ENCODE assay signal across 27 cellular contexts in genomic region chr1:2177946-2178538, GRCh38.
"Had no signal": no experiment of that assay in that cellular context is flagged by ENCODE, and none has a peak within 500 bp of the region (broad histone marks: within the 10 kb centered on the region; RNA-seq: fewer than 3 reads in every experiment).

No MANE protein-coding gene starts in this region.

- H3K4me3 Mint-ChIP-seq: activated CD4-positive, alpha-beta memory T cell treated with anti-CD3 and anti-CD28 coated beads, Interleukin-2, amount 10 ng/mL, durations not matched to agents 7 days and 5 days; activated naive CD4-positive, alpha-beta T cell treated with anti-CD3 and anti-CD28 coated beads, Interleukin-2, amount 10 ng/mL, durations not matched to agents 7 days and 5 days; activated naive CD8-positive, alpha-beta T cell treated with anti-CD3 and anti-CD28 coated beads for 36 hours; activated T-helper 17 cell treated with anti-CD3 and anti-CD28 coated beads, Interleukin-2, amount 50 U/mL, for 72 hours; T-helper 2 cell treated with Interferon-gamma antibody and Interleukin-4, amounts not matched to agents 5 μg/mL and 100 μg/mL, for 36 hours; WTC11 had no signal

- ATAC-seq: activated T-helper 17 cell treated with anti-CD3 and anti-CD28 coated beads, Interleukin-2, amount 50 U/mL, for 72 hours; SK-N-SH treated with all-trans-retinoic acid at 6 μM for 48 hours; WTC11 had no signal

- H3K36me3 Mint-ChIP-seq: activated naive CD4-positive, alpha-beta T cell treated with anti-CD3 and anti-CD28 coated beads, Interleukin-2, amount 10 ng/mL, durations not matched to agents 7 days and 5 days; activated naive CD8-positive, alpha-beta T cell treated with anti-CD3 and anti-CD28 coated beads for 36 hours had no signal

- H3K4me1 Mint-ChIP-seq: activated naive CD8-positive, alpha-beta T cell treated with anti-CD3 and anti-CD28 coated beads for 36 hours; activated T-helper 17 cell treated with anti-CD3 and anti-CD28 coated beads, Interleukin-2, amount 50 U/mL, for 72 hours had no signal

- H3K27ac ChIP-seq: breast epithelium, Peyer's patch, SJSA1 had no signal

- H3K4me3 ChIP-seq: breast epithelium, Peyer's patch, SJSA1 had no signal

- H3K27ac Mint-ChIP-seq: activated CD4-positive, alpha-beta memory T cell treated with anti-CD3 and anti-CD28 coated beads, Interleukin-2, amount 10 ng/mL, durations not matched to agents 7 days and 5 days; activated naive CD4-positive, alpha-beta T cell treated with anti-CD3 and anti-CD28 coated beads, Interleukin-2, amount 10 ng/mL, durations not matched to agents 7 days and 5 days; activated naive CD8-positive, alpha-beta T cell treated with anti-CD3 and anti-CD28 coated beads for 36 hours; activated T-helper 17 cell treated with anti-CD3 and anti-CD28 coated beads, Interleukin-2, amount 50 U/mL, for 72 hours; T-helper 2 cell treated with Interferon-gamma antibody and Interleukin-4, amounts not matched to agents 5 μg/mL and 100 μg/mL, for 36 hours; WTC11 had no signal

- H3K36me3 ChIP-seq: breast epithelium, SJSA1 had no signal

- H3K9me3 Mint-ChIP-seq: activated CD4-positive, alpha-beta memory T cell treated with anti-CD3 and anti-CD28 coated beads, Interleukin-2, amount 10 ng/mL, durations not matched to agents 7 days and 5 days; activated naive CD4-positive, alpha-beta T cell treated with anti-CD3 and anti-CD28 coated beads, Interleukin-2, amount 10 ng/mL, durations not matched to agents 7 days and 5 days; activated naive CD8-positive, alpha-beta T cell treated with anti-CD3 and anti-CD28 coated beads for 36 hours; activated T-helper 17 cell treated with anti-CD3 and anti-CD28 coated beads, Interleukin-2, amount 50 U/mL, for 72 hours; T-helper 2 cell treated with Interferon-gamma antibody and Interleukin-4, amounts not matched to agents 5 μg/mL and 100 μg/mL, for 36 hours; WTC11 had no signal

- H3K4me1 ChIP-seq: breast epithelium had no signal

- DNase-seq: activated CD4-positive, alpha-beta memory T cell treated with anti-CD3 and anti-CD28 coated beads, Interleukin-2, amount 10 ng/mL, durations not matched to agents 7 days and 5 days; activated CD4-positive, alpha-beta T cell treated with anti-CD3 and anti-CD28 coated beads for 1 hour; activated CD4-positive, alpha-beta T cell treated with anti-CD3 and anti-CD28 coated beads, Interleukin-2, amount 50 U/mL, for 1 hour; activated gamma-delta T cell; activated naive CD4-positive, alpha-beta T cell treated with anti-CD3 and anti-CD28 coated beads, Interleukin-2, amount 10 ng/mL, durations not matched to agents 7 days and 5 days; activated naive CD8-positive, alpha-beta T cell treated with anti-CD3 and anti-CD28 coated beads for 36 hours; activated T-cell treated with anti-CD3 and anti-CD28 coated beads for 4 hours; activated T-cell treated with anti-CD3 and anti-CD28 coated beads, Interleukin-2, amount 50 U/mL, for 48 hours; aorta; central memory CD4-positive, alpha-beta T cell; Kasumi-1; KBM-7; NCI-H1105 treated with DMSO at 0.1 percent for 48 hours; NCI-H1436 treated with DMSO at 0.1 percent for 48 hours; NCI-H187; NCI-H2081; NCI-H446; NCI-H524; Peyer's patch; SHP77; SW 1271 had no signal

- H3K27me3 Mint-ChIP-seq: activated CD4-positive, alpha-beta memory T cell treated with anti-CD3 and anti-CD28 coated beads, Interleukin-2, amount 10 ng/mL, durations not matched to agents 7 days and 5 days; activated naive CD4-positive, alpha-beta T cell treated with anti-CD3 and anti-CD28 coated beads, Interleukin-2, amount 10 ng/mL, durations not matched to agents 7 days and 5 days; activated naive CD8-positive, alpha-beta T cell treated with anti-CD3 and anti-CD28 coated beads for 36 hours; activated T-helper 17 cell treated with anti-CD3 and anti-CD28 coated beads, Interleukin-2, amount 50 U/mL, for 72 hours had no signal

- H3K9me3 ChIP-seq: breast epithelium, Peyer's patch had no signal

- H3K27me3 ChIP-seq: breast epithelium, Peyer's patch, SJSA1 had no signal
